ENCODE assay signal across 2 cellular contexts in the genomic region with DNA sequence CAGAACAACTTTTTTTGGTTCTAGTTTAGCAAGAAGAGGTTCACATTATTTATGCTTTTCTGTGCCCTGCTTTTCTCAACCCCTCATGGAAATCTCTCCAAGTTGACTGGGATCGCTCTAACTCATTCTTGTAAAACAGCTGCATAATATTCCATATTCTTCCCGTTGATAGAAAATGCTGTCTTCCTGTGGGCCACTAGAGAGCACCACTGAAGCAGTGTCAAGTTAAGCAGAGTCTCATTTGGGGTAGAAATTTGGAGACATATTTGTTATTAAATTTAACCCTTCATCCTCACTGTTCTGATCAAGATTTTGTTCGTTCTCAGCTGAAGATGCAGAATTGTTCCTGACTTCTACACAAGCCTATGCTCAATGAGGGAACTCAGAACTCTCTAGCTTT.
TF ChIP-seq lines count a peak whose summit lies in the region.

No MANE protein-coding gene starts in this region.

TF ChIP-seq in WTC11, 78 proteins besides CTCF, POLR2A, EP300 and RAD21 (continued from another document):
- TF ChIP-seq, protein P1, sequence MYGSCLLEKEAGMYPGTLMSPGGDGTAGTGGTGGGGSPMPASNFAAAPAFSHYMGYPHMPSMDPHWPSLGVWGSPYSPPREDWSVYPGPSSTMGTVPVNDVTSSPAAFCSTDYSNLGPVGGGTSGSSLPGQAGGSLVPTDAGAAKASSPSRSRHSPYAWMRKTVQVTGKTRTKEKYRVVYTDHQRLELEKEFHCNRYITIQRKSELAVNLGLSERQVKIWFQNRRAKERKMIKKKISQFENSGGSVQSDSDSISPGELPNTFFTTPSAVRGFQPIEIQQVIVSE (CRISPR knock-in tag; IDR thresholded peaks at IDR 0.05; ENCODE audit: borderline replicate concordance): no peak
- TF ChIP-seq, protein P2, sequence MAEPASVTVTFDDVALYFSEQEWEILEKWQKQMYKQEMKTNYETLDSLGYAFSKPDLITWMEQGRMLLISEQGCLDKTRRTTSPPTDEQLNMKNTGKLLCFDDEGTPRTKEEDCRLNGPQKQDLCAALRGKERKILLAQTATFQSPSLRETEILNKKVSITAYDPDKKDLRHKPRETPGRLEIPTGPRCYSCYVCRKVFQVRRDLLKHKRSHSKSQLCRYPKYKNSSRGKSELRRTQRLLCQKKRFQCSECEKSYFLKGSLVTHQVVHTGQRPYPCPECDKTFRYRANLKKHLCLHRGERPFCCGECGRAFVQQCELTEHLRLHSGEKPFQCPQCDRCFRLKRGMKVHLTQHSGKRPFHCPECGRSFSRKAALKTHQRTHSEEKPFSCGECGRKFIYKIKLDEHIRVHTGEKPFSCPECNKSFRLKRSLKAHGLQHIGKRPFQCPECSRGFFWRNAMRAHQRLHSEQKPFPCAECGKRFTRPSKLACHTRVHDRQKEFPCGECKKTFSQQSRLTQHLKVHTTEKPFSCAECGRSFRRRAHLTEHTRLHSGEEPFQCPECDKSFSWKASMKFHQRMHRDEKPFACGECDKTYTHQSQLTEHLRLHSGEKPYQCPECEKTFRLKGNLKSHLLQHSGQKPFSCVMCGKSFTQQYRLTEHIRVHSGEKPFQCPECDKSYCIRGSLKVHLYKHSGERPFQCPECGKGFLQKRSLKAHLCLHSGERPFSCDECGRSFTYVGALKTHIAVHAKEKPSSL (CRISPR knock-in tag; conservative IDR thresholded peaks at IDR 0.05): no peak
- TF ChIP-seq, protein P3, sequence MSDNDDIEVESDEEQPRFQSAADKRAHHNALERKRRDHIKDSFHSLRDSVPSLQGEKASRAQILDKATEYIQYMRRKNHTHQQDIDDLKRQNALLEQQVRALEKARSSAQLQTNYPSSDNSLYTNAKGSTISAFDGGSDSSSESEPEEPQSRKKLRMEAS (CRISPR knock-in tag; IDR thresholded peaks at IDR 0.05): no peak
- no peak for TF ChIP-seq ZNF396 (CRISPR knock-in tag; IDR thresholded peaks at IDR 0.05; ENCODE audit: borderline replicate concordance)
- no peak for TF ChIP-seq GRHL2 (CRISPR knock-in tag; IDR thresholded peaks at IDR 0.05; ENCODE audit: insufficient replicate concordance, severe bottlenecking)
- no peak for TF ChIP-seq ZNF263 (CRISPR knock-in tag; IDR thresholded peaks at IDR 0.05; ENCODE audit: low read depth)
- TF ChIP-seq, protein P4, sequence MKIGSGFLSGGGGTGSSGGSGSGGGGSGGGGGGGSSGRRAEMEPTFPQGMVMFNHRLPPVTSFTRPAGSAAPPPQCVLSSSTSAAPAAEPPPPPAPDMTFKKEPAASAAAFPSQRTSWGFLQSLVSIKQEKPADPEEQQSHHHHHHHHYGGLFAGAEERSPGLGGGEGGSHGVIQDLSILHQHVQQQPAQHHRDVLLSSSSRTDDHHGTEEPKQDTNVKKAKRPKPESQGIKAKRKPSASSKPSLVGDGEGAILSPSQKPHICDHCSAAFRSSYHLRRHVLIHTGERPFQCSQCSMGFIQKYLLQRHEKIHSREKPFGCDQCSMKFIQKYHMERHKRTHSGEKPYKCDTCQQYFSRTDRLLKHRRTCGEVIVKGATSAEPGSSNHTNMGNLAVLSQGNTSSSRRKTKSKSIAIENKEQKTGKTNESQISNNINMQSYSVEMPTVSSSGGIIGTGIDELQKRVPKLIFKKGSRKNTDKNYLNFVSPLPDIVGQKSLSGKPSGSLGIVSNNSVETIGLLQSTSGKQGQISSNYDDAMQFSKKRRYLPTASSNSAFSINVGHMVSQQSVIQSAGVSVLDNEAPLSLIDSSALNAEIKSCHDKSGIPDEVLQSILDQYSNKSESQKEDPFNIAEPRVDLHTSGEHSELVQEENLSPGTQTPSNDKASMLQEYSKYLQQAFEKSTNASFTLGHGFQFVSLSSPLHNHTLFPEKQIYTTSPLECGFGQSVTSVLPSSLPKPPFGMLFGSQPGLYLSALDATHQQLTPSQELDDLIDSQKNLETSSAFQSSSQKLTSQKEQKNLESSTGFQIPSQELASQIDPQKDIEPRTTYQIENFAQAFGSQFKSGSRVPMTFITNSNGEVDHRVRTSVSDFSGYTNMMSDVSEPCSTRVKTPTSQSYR (CRISPR knock-in tag; IDR thresholded peaks at IDR 0.05): no peak
- TF ChIP-seq SMAD3 (CRISPR knock-in tag; IDR thresholded peaks at IDR 0.05; ENCODE audit: borderline replicate concordance): no peak
- no peak for TF ChIP-seq NR3C1 (CRISPR knock-in tag; conservative IDR thresholded peaks at IDR 0.05; ENCODE audit: low read depth)
- TF ChIP-seq, protein P5, sequence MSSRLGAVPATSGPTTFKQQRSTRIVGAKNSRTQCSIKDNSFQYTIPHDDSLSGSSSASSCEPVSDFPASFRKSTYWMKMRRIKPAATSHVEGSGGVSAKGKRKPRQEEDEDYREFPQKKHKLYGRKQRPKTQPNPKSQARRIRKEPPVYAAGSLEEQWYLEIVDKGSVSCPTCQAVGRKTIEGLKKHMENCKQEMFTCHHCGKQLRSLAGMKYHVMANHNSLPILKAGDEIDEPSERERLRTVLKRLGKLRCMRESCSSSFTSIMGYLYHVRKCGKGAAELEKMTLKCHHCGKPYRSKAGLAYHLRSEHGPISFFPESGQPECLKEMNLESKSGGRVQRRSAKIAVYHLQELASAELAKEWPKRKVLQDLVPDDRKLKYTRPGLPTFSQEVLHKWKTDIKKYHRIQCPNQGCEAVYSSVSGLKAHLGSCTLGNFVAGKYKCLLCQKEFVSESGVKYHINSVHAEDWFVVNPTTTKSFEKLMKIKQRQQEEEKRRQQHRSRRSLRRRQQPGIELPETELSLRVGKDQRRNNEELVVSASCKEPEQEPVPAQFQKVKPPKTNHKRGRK (CRISPR knock-in tag; IDR thresholded peaks at IDR 0.05; ENCODE audit: borderline replicate concordance): no peak

TF ChIP-seq in HepG2, 621 proteins besides CTCF, POLR2A, EP300 and RAD21 (continues in another document):
- TF ChIP-seq, protein P6, sequence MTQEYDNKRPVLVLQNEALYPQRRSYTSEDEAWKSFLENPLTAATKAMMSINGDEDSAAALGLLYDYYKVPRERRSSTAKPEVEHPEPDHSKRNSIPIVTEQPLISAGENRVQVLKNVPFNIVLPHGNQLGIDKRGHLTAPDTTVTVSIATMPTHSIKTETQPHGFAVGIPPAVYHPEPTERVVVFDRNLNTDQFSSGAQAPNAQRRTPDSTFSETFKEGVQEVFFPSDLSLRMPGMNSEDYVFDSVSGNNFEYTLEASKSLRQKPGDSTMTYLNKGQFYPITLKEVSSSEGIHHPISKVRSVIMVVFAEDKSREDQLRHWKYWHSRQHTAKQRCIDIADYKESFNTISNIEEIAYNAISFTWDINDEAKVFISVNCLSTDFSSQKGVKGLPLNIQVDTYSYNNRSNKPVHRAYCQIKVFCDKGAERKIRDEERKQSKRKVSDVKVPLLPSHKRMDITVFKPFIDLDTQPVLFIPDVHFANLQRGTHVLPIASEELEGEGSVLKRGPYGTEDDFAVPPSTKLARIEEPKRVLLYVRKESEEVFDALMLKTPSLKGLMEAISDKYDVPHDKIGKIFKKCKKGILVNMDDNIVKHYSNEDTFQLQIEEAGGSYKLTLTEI (CRISPR knock-in tag; conservative IDR thresholded peaks at IDR 0.05): no peak
- TF ChIP-seq ZIK1 (CRISPR knock-in tag; IDR thresholded peaks at IDR 0.05; ENCODE audit: borderline replicate concordance, low read depth) (no peak), ZNF781 (CRISPR knock-in tag; IDR thresholded peaks at IDR 0.05; ENCODE audit: borderline replicate concordance, not compliant biosample characterization) (no peak), NFIB (CRISPR knock-in tag; IDR thresholded peaks at IDR 0.05; ENCODE audit: borderline replicate concordance) (no peak), NFYB (CRISPR knock-in tag; IDR thresholded peaks at IDR 0.05) (no peak), STAG1 (CRISPR knock-in tag; IDR thresholded peaks at IDR 0.05) (peak; percentile 60), ZBTB8A (CRISPR knock-in tag; IDR thresholded peaks at IDR 0.05; ENCODE audit: borderline replicate concordance, low read depth) (no peak), SMC3 (IDR thresholded peaks at IDR 0.05; ENCODE audit: low read length) (peak; percentile 52; the same call in 1 of the 2 replicates), ZNF337 (CRISPR knock-in tag; IDR thresholded peaks at IDR 0.05; ENCODE audit: borderline replicate concordance, low read depth) (no peak), ZNF720 (CRISPR knock-in tag; IDR thresholded peaks at IDR 0.05) (no peak), HES4 (CRISPR knock-in tag; IDR thresholded peaks at IDR 0.05; ENCODE audit: borderline replicate concordance) (no peak), ZC3H4 (CRISPR knock-in tag; IDR thresholded peaks at IDR 0.05; ENCODE audit: borderline replicate concordance) (no peak), ZNF652 (CRISPR knock-in tag; IDR thresholded peaks at IDR 0.05; ENCODE audit: borderline replicate concordance, low read depth) (peak; percentile 72), CENPX (CRISPR knock-in tag; IDR thresholded peaks at IDR 0.05) (no peak), ZNF556 (CRISPR knock-in tag; IDR thresholded peaks at IDR 0.05; ENCODE audit: borderline replicate concordance) (no peak), ZNF34 (CRISPR knock-in tag; IDR thresholded peaks at IDR 0.05; ENCODE audit: borderline replicate concordance) (no peak), ZNF260 (CRISPR knock-in tag; IDR thresholded peaks at IDR 0.05; ENCODE audit: borderline replicate concordance, low read depth) (peak; percentile 95), ZSCAN9 (CRISPR knock-in tag; IDR thresholded peaks at IDR 0.05; ENCODE audit: borderline replicate concordance) (no peak), ZNF761 (CRISPR knock-in tag; conservative IDR thresholded peaks at IDR 0.05) (no peak), ZNF235 (CRISPR knock-in tag; IDR thresholded peaks at IDR 0.05; ENCODE audit: borderline replicate concordance) (no peak), FIP1L1 (IDR thresholded peaks at IDR 0.05; ENCODE audit: borderline replicate concordance, insufficient read depth, low read depth, low read length) (no peak), SNRNP70 (IDR thresholded peaks at IDR 0.05; ENCODE audit: low read depth, low read length) (no peak)
- TF ChIP-seq, protein P7, sequence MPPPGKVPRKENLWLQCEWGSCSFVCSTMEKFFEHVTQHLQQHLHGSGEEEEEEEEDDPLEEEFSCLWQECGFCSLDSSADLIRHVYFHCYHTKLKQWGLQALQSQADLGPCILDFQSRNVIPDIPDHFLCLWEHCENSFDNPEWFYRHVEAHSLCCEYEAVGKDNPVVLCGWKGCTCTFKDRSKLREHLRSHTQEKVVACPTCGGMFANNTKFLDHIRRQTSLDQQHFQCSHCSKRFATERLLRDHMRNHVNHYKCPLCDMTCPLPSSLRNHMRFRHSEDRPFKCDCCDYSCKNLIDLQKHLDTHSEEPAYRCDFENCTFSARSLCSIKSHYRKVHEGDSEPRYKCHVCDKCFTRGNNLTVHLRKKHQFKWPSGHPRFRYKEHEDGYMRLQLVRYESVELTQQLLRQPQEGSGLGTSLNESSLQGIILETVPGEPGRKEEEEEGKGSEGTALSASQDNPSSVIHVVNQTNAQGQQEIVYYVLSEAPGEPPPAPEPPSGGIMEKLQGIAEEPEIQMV (CRISPR knock-in tag; IDR thresholded peaks at IDR 0.05; ENCODE audit: low read depth): no peak
- TF ChIP-seq, protein P8, sequence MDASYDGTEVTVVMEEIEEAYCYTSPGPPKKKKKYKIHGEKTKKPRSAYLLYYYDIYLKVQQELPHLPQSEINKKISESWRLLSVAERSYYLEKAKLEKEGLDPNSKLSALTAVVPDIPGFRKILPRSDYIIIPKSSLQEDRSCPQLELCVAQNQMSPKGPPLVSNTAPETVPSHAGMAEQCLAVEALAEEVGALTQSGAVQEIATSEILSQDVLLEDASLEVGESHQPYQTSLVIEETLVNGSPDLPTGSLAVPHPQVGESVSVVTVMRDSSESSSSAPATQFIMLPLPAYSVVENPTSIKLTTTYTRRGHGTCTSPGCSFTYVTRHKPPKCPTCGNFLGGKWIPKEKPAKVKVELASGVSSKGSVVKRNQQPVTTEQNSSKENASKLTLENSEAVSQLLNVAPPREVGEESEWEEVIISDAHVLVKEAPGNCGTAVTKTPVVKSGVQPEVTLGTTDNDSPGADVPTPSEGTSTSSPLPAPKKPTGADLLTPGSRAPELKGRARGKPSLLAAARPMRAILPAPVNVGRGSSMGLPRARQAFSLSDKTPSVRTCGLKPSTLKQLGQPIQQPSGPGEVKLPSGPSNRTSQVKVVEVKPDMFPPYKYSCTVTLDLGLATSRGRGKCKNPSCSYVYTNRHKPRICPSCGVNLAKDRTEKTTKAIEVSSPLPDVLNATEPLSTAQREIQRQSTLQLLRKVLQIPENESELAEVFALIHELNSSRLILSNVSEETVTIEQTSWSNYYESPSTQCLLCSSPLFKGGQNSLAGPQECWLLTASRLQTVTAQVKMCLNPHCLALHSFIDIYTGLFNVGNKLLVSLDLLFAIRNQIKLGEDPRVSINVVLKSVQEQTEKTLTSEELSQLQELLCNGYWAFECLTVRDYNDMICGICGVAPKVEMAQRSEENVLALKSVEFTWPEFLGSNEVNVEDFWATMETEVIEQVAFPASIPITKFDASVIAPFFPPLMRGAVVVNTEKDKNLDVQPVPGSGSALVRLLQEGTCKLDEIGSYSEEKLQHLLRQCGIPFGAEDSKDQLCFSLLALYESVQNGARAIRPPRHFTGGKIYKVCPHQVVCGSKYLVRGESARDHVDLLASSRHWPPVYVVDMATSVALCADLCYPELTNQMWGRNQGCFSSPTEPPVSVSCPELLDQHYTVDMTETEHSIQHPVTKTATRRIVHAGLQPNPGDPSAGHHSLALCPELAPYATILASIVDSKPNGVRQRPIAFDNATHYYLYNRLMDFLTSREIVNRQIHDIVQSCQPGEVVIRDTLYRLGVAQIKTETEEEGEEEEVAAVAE (CRISPR knock-in tag; IDR thresholded peaks at IDR 0.05; ENCODE audit: borderline replicate concordance): no peak
- TF ChIP-seq, protein P9, sequence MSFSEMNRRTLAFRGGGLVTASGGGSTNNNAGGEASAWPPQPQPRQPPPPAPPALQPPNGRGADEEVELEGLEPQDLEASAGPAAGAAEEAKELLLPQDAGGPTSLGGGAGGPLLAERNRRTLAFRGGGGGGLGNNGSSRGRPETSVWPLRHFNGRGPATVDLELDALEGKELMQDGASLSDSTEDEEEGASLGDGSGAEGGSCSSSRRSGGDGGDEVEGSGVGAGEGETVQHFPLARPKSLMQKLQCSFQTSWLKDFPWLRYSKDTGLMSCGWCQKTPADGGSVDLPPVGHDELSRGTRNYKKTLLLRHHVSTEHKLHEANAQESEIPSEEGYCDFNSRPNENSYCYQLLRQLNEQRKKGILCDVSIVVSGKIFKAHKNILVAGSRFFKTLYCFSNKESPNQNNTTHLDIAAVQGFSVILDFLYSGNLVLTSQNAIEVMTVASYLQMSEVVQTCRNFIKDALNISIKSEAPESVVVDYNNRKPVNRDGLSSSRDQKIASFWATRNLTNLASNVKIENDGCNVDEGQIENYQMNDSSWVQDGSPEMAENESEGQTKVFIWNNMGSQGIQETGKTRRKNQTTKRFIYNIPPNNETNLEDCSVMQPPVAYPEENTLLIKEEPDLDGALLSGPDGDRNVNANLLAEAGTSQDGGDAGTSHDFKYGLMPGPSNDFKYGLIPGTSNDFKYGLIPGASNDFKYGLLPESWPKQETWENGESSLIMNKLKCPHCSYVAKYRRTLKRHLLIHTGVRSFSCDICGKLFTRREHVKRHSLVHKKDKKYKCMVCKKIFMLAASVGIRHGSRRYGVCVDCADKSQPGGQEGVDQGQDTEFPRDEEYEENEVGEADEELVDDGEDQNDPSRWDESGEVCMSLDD (CRISPR knock-in tag; IDR thresholded peaks at IDR 0.05; ENCODE audit: borderline replicate concordance): no peak
- TF ChIP-seq, protein P10, sequence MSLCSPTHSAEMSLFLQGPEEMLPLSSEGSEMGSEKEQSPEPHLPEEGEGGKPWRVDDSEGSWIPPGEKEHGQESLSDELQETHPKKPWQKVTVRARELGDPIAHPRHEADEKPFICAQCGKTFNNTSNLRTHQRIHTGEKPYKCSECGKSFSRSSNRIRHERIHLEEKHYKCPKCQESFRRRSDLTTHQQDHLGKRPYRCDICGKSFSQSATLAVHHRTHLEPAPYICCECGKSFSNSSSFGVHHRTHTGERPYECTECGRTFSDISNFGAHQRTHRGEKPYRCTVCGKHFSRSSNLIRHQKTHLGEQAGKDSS (CRISPR knock-in tag; IDR thresholded peaks at IDR 0.05; ENCODE audit: borderline replicate concordance, low read depth): no peak
